In the genomic region with DNA sequence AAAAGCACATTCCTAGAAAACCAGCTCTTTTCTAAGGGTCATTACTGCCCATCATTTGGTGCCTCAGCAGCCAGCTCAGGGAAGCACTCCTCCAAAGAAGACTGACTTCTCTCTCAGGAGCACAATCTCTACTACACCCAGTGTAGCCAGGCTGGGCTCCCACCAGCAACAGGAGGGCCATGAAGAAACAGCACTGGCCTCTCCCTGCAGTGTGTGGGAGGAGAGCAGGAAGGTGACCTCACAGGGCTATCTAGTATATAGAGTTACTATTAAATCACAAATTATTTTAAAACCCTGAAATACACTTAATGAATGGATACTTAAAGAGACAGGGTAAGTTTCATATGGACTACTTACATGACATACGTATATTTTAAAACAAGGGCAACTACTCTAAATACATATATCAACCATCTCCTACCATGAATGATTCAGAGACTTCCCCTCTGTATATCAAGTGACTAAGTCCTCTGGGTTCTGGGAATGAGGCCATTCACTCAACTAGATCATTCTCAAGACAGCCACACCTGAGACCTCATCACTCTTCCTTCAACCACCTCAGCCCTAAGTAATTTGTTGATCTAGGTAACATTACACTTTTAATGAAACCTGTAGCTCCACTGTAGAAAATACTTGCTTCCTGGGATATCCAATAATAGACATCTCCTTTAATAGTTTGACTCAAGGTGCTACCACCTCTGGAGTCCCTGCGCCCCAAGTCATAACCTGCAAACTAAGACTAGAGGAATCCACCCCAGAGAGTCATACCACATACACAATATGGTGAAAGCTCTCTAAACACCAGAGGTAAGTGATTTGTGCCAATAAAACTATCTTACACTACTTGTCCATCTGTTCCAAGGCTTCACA, we compare ENCODE assay signal across 26 cellular contexts. TPM values are rescaled to one million over a fixed set of nuclear protein-coding genes. Genes with fewer than 3 reads are reported as not detected.
DNase-seq lines count a peak whose midpoint lies in the region; ATAC-seq and TF ChIP-seq lines count a peak whose summit lies in the region.
"Had no signal": no experiment of that assay in that cellular context is flagged by ENCODE, and none has a peak within 500 bp of the region (broad histone marks: within the 10 kb centered on the region; RNA-seq: fewer than 3 reads in every experiment).

No MANE protein-coding gene starts in this region.

- no peak overlapping the region for H3K4me2 ChIP-seq in SK-N-SH
- H3K4me2 ChIP-seq in smooth muscle cell, result no peak overlapping the region
- H3K4me2 ChIP-seq: neural progenitor cell had no signal

- no peaks in the 10 kb centered on the region for H3K4me1 ChIP-seq in HEK293 (ENCODE audit: control insufficient read depth, insufficient read depth, low read length)
- peaks cover 0 to 4% of the 10 kb centered on the region in 2 experiments; a peak in 1 of 4 replicates for H3K4me1 ChIP-seq in SK-N-SH (ENCODE audit: control insufficient read depth in 1 of 2, insufficient read depth in 2 of 2, low read depth in 1 of 2, low read length in 1 of 2)
- H3K4me1 ChIP-seq in smooth muscle cell (ENCODE audit: low read depth), result no peaks in the 10 kb centered on the region
- H3K4me1 ChIP-seq: adrenal gland, BE2C, neural progenitor cell had no signal

- H2AFZ ChIP-seq in SK-N-SH (ENCODE audit: low read depth) (no peak overlapping the region), smooth muscle cell (ENCODE audit: low read depth) (no peak overlapping the region)
- H2AFZ ChIP-seq: neural progenitor cell had no signal

- POLR2A ChIA-PET in HEK293 (lab: Yijun Ruan, JAX), result no interaction called here
- POLR2A ChIA-PET in SK-N-SH (lab: Yijun Ruan, JAX), result no interaction called here

- TF ChIP-seq EP300 in SK-N-SH (IDR thresholded peaks at IDR 0.05; ENCODE audit: borderline replicate concordance in 1 of 2, low read depth in 1 of 2, low read length in 1 of 2), result no peak

- no peak for TF ChIP-seq RAD21 in SK-N-SH (IDR thresholded peaks at IDR 0.05; ENCODE audit: low read length)

- H3K4me3 ChIP-seq in HEK293 (ENCODE audit: low read depth, low read length), result no peak overlapping the region
- H3K4me3 ChIP-seq in SK-N-SH (ENCODE audit: low read depth in 2 of 2, low read length in 1 of 2), result no peak overlapping the region
- H3K4me3 ChIP-seq in smooth muscle cell, result no peak overlapping the region
- H3K4me3 ChIP-seq: adrenal gland, dorsolateral prefrontal cortex, neural progenitor cell, skin epidermis, thoracic aorta had no signal

- H3K27me3 ChIP-seq in SK-N-SH (ENCODE audit: insufficient read depth) (no peaks in the 10 kb centered on the region), smooth muscle cell (ENCODE audit: low read depth) (no peaks in the 10 kb centered on the region)
- H3K27me3 ChIP-seq: adrenal gland, BE2C had no signal

- H3K9me3 ChIP-seq in HEK293 (ENCODE audit: control insufficient read depth, insufficient read depth, low read depth, low read length) (no peaks in the 10 kb centered on the region), SK-N-SH (no peaks in the 10 kb centered on the region), smooth muscle cell (replicated peaks; ENCODE audit: low read depth) (no peaks in the 10 kb centered on the region)
- H3K9me3 ChIP-seq: adrenal gland, BE2C, thoracic aorta had no signal

- H3F3A ChIP-seq in SK-N-SH (replicated peaks; ENCODE audit: insufficient read depth) (no peaks in the 10 kb centered on the region), smooth muscle cell (ENCODE audit: low read depth) (no peaks in the 10 kb centered on the region)

- H3K36me3 ChIP-seq in HEK293 (ENCODE audit: control insufficient read depth in 2 of 2, insufficient read depth in 1 of 2, low read length in 2 of 2), result peaks cover 25 to 79% of the 10 kb centered on the region in 2 experiments; a peak in 2 of 3 replicates
- H3K36me3 ChIP-seq in SK-N-SH (replicated peaks in 1 of 2; ENCODE audit: control insufficient read depth in 1 of 2, insufficient read depth in 2 of 2, low read length in 1 of 2), result peaks cover 33 to 50% of the 10 kb centered on the region in 2 experiments
- no peaks in the 10 kb centered on the region for H3K36me3 ChIP-seq in smooth muscle cell (ENCODE audit: low read depth)
- H3K36me3 ChIP-seq: adrenal gland, BE2C, neural progenitor cell had no signal

- H3K9me2 ChIP-seq in SK-N-SH, result no peaks in the 10 kb centered on the region

- no peaks in the 10 kb centered on the region for H3K79me2 ChIP-seq in SK-N-SH (ENCODE audit: insufficient read depth)
- H3K79me2 ChIP-seq in smooth muscle cell (ENCODE audit: low read depth), result no peaks in the 10 kb centered on the region

- no peaks in the 10 kb centered on the region for H4K20me1 ChIP-seq in SK-N-SH (ENCODE audit: insufficient read depth)
- H4K20me1 ChIP-seq in smooth muscle cell (ENCODE audit: low read depth), result no peaks in the 10 kb centered on the region

- CTCF ChIA-PET in HEK293 (lab: Yijun Ruan, JAX), result no interaction called here
- CTCF ChIA-PET in SK-N-SH (lab: Yijun Ruan, JAX), result no interaction called here

- ATAC-seq in HG03460 (IDR thresholded peaks at IDR 0.05; ENCODE audit: unreplicated experiment) (no peak), HG02610 (IDR thresholded peaks at IDR 0.05; ENCODE audit: unreplicated experiment) (no peak)
- ATAC-seq: CD8-positive, alpha-beta T cell; left ventricle myocardium superior had no signal

- WGBS in SK-N-SH (ENCODE audit: low lambda C conversion rate), result 78% methylated on average over 2 of the region's 2 CpGs
- WGBS in smooth muscle cell (ENCODE audit: low lambda C conversion rate), result 92% methylated on average over 2 of the region's 2 CpGs

- H3K9ac ChIP-seq in SK-N-SH (no peak overlapping the region), smooth muscle cell (ENCODE audit: low read depth) (no peak overlapping the region)
- H3K9ac ChIP-seq: neural progenitor cell had no signal

- DNase-seq in SK-N-SH, result no peak
- peak; percentile 77 for DNase-seq in epithelial cell of prostate (ENCODE audit: low read depth, low spot score)
- no peak for DNase-seq in smooth muscle cell (lab: John Stamatoyannopoulos, UW; ENCODE audit: unreplicated experiment)
- no peak for DNase-seq in stimulated activated CD4-positive, alpha-beta T cell treated with anti-CD3 and anti-CD28 coated beads, Interleukin-4, amount 100 ng/mL, for 24 hours
- DNase-seq: activated CD4-positive, alpha-beta memory T cell treated with anti-CD3 and anti-CD28 coated beads for 36 hours; activated CD4-positive, CD25-positive, alpha-beta regulatory T cell treated with anti-CD3 and anti-CD28 coated beads, Interleukin-2, amount 50 U/mL, for 72 hours; activated CD8-positive, alpha-beta memory T cell treated with anti-CD3 and anti-CD28 coated beads, Interleukin-2, amount 50 U/mL, for 4 hours; activated naive CD4-positive, alpha-beta T cell treated with anti-CD3 and anti-CD28 coated beads for 36 hours; adrenal gland; BE2C; CD8-positive, alpha-beta T cell; dorsolateral prefrontal cortex; glutamatergic neuron; H7; left ventricle myocardium superior; NCI-H1092; NCI-H1694 treated with DMSO at 0.1 percent for 48 hours; NCI-H510A had no signal

- TF ChIP-seq CTCF in HEK293 (tag by site-specific recombination; IDR thresholded peaks at IDR 0.05) (no peak), SK-N-SH (IDR thresholded peaks at IDR 0.05) (no peak), smooth muscle cell (IDR thresholded peaks at IDR 0.05; ENCODE audit: borderline replicate concordance, insufficient read depth, poor library complexity, severe bottlenecking) (no peak)

- H3K27ac ChIP-seq in HEK293 (ENCODE audit: extremely low read depth, low read depth, low read length) (no peak overlapping the region), SK-N-SH (ENCODE audit: low read depth in 2 of 2, low read length in 1 of 2) (no peak overlapping the region), epithelial cell of prostate (peak overlapping the region; percentile 93), smooth muscle cell (ENCODE audit: low read depth) (peak overlapping the region; percentile 71)
- H3K27ac ChIP-seq: adrenal gland, dorsolateral prefrontal cortex, neural progenitor cell, skin epidermis, thoracic aorta had no signal

TF ChIP-seq in HEK293, 187 proteins besides CTCF, POLR2A, EP300 and RAD21 (continues in another document):
- TF ChIP-seq EGR2 (tag by site-specific recombination; IDR thresholded peaks at IDR 0.05; ENCODE audit: low read depth) (peak; percentile 46), ZNF311 (tag by site-specific recombination; IDR thresholded peaks at IDR 0.05; ENCODE audit: borderline replicate concordance) (no peak), ZNF10 (tag by site-specific recombination; IDR thresholded peaks at IDR 0.05) (no peak), SCRT2 (tag by site-specific recombination; IDR thresholded peaks at IDR 0.05) (0 out of 2 replicates have a peak, but pooled peaks have one; percentile 36), ZNF704 (tag by site-specific recombination; IDR thresholded peaks at IDR 0.05) (no peak)

TF ChIP-seq in SK-N-SH, 30 proteins besides CTCF, POLR2A, EP300 and RAD21:
- TF ChIP-seq, protein P1, sequence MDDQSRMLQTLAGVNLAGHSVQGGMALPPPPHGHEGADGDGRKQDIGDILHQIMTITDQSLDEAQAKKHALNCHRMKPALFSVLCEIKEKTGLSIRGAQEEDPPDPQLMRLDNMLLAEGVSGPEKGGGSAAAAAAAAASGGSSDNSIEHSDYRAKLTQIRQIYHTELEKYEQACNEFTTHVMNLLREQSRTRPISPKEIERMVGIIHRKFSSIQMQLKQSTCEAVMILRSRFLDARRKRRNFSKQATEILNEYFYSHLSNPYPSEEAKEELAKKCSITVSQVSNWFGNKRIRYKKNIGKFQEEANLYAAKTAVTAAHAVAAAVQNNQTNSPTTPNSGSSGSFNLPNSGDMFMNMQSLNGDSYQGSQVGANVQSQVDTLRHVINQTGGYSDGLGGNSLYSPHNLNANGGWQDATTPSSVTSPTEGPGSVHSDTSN (IDR thresholded peaks at IDR 0.05), result 0 out of 2 replicates have a peak, but pooled peaks have one; percentile 20
- TF ChIP-seq FOSL2 (IDR thresholded peaks at IDR 0.05; ENCODE audit: borderline replicate concordance, low read depth) (peak; percentile 40; the same call in 1 of the 2 replicates), YY1 (IDR thresholded peaks at IDR 0.05; ENCODE audit: low read depth) (no peak), RXRA (IDR thresholded peaks at IDR 0.05; ENCODE audit: borderline replicate concordance, low read depth) (no peak), JUND (IDR thresholded peaks at IDR 0.05) (no peak), RFX5 (IDR thresholded peaks at IDR 0.05; ENCODE audit: low read length) (no peak)
TF ChIP-seq in SK-N-SH: peak in this region for 2.

RNA-seq across cellular contexts. Expression of gene TBX18, which starts 25.2 kb away (rescaled TPM):
- 19.3 and 29.8 TPM in 2 replicates for polyA plus RNA-seq in SK-N-SH (2012; rRNA removed)
- 13.8 and 23.5 TPM in 2 replicates for polyA plus RNA-seq in SK-N-SH (2012; cell fraction: cytosol; rRNA removed)
- 19.5 and 52.3 TPM in 2 replicates for polyA plus RNA-seq in SK-N-SH (2012; cell fraction: nucleus; rRNA removed)
- 2.3 TPM in 2 replicates for total RNA-seq in smooth muscle cell
- 0.59 and 0.67 TPM in 2 replicates for polyA plus RNA-seq in smooth muscle cell
- total RNA-seq: activated CD4-positive, alpha-beta memory T cell treated with anti-CD3 and anti-CD28 coated beads for 36 hours; activated naive CD4-positive, alpha-beta T cell treated with anti-CD3 and anti-CD28 coated beads for 36 hours; CD8-positive, alpha-beta T cell; HT-29; T-helper 1 cell treated with Interleukin-12 subunit alpha and Interleukin-12 subunit beta and Interleukin-4 antibody, amounts not matched to agents 30 ng/mL and 1 ng/mL, for 36 hours had no signal

Comparison
In these comparisons a context has a peak if more than half of its experiments do, and no peak if none do; other contexts are left out.
1. H3K27ac ChIP-seq: peak in epithelial cell of prostate (single experiment) and smooth muscle cell (single experiment); none in HEK293 (single experiment) and SK-N-SH (0 of 2).